In genomic region chr1:33041026-33041425, GRCh38 we compare ENCODE assay signal across 20 cellular contexts. TPM values are rescaled to one million over a fixed set of nuclear protein-coding genes. Genes with fewer than 3 reads are reported as not detected.
A peak's percentile ranks its signal among the peaks of the same experiment; 100 is the strongest.
DNase-seq lines count a peak whose midpoint lies in the region; ATAC-seq, FAIRE-seq and TF ChIP-seq lines count a peak whose summit lies in the region.
"Had no signal": no experiment of that assay in that cellular context is flagged by ENCODE, and none has a peak within 500 bp of the region (broad histone marks: within the 10 kb centered on the region; RNA-seq: fewer than 3 reads in every experiment).

No MANE protein-coding gene starts in this region.

- intact Hi-C loops in K562 (cut with micrococcal nuclease) = no loop called here

- TF ChIP-seq RAD21 in K562 (CRISPR knock-in tag; conservative IDR thresholded peaks at IDR 0.05 in 1 of 2, IDR thresholded peaks at IDR 0.05 in 1 of 2) = no peak

- H3K4me2 ChIP-seq in K562 (ENCODE audit: insufficient read depth, low read length) = no peak overlapping the region
- H3K4me2 ChIP-seq: A549 had no signal

- no peak for FAIRE-seq in K562 (lab: Jason Lieb, UNC)
- FAIRE-seq: A549, D721Med, G401.6, GM12892, GM18507 had no signal

- no peak overlapping the region for H3K4me3 ChIP-seq in K562
- no peak overlapping the region for H3K4me3 ChIP-seq in neutrophil (ENCODE audit: low read depth in 1 of 2, low read length in 1 of 2)
- H3K4me3 ChIP-seq: A549; BLaER1 treated with 17β-estradiol and CSF1 and Interleukin-3, amounts not matched to agents 10 nM and 100 nM had no signal

- no peak for TF ChIP-seq EP300 in K562 (IDR thresholded peaks at IDR 0.05; ENCODE audit: low read length)

- no peak overlapping the region for H3K27ac ChIP-seq in K562 (ENCODE audit: extremely low read depth, low read depth, low read length)
- peak overlapping the region; percentile 80 for H3K27ac ChIP-seq in neutrophil
- H3K27ac ChIP-seq: 22Rv1, A549, C4-2B had no signal

- CTCF ChIA-PET in HEK293T (lab: Yijun Ruan, JAX) = no interaction called here
- CTCF ChIA-PET in K562 (lab: Yijun Ruan, JAX; ENCODE audit: low intra/inter-chr PET ratio) = no interaction called here

- POLR2A ChIA-PET in HEK293T (lab: Yijun Ruan, JAX) = no interaction called here
- POLR2A ChIA-PET in K562 (lab: Yijun Ruan, JAX) = interaction anchor here (0.6 kb wide), 2 partner anchors 77 to 231 kb away, joined by 3 to 4 read pairs; no protein-coding TSS in a partner anchor

- no peak for DNase-seq in HEK293T (ENCODE audit: extremely low spot score)
- no peak for DNase-seq in K562 (ENCODE audit: extremely low read depth in 1 of 4, low spot score in 3 of 4)
- no peak for DNase-seq in NCI-H446 (lab: John Stamatoyannopoulos, UW)
- DNase-seq in stimulated activated CD4-positive, alpha-beta T cell treated with anti-CD3 and anti-CD28 coated beads, Interleukin-2, amount 100 ng/mL, for 24 hours = no peak
- DNase-seq: AML-193; Caco-2; Calu3; CD4-positive, alpha-beta T cell; CD8-positive, alpha-beta T cell; DMS79 treated with DMSO at 0.1 percent for 48 hours; GF-D8 had no signal

- H3K4me1 ChIP-seq in K562 (replicated peaks in 1 of 2; ENCODE audit: control insufficient read depth in 2 of 2, insufficient read depth in 2 of 2, low read length in 2 of 2) = peaks cover 4 to 14% of the 10 kb centered on the region in 2 experiments; a peak in 4 of 5 replicates
- H3K4me1 ChIP-seq in neutrophil (ENCODE audit: control insufficient read depth in 1 of 2, insufficient read depth in 1 of 2, low read depth in 1 of 2, low read length in 1 of 2) = peaks cover 53 to 55% of the 10 kb centered on the region in 2 experiments

- 0 out of 2 replicates have a peak, but pooled peaks cover 4% of the 10 kb centered on the region for H3K9me3 ChIP-seq in K562 (replicated peaks; ENCODE audit: control insufficient read depth, insufficient read depth, low read depth, low read length)
- no peaks in the 10 kb centered on the region for H3K9me3 ChIP-seq in neutrophil
- H3K9me3 ChIP-seq: A549; BLaER1 treated with 17β-estradiol and CSF1 and Interleukin-3, amounts not matched to agents 10 nM and 100 nM; Caco-2 had no signal

- H2AFZ ChIP-seq in K562 (ENCODE audit: low read depth, low read length) = no peak overlapping the region

- H4K20me1 ChIP-seq in K562 (replicated peaks; ENCODE audit: control insufficient read depth, insufficient read depth, low read length) = no peaks in the 10 kb centered on the region; the same call in 1 of the 2 replicates
- H4K20me1 ChIP-seq: BLaER1 treated with 17β-estradiol and CSF1 and Interleukin-3, amounts not matched to agents 10 nM and 100 nM had no signal

- in situ Hi-C loops in K562 (cut with MboI) = no loop called here

- H3K9ac ChIP-seq in K562 (ENCODE audit: insufficient read depth in 1 of 2, low read depth in 2 of 2, low read length in 2 of 2) = no peak overlapping the region
- H3K9ac ChIP-seq: BLaER1 treated with 17β-estradiol and CSF1 and Interleukin-3, amounts not matched to agents 10 nM and 100 nM had no signal

- no peaks in the 10 kb centered on the region for H3K9me1 ChIP-seq in K562 (ENCODE audit: control insufficient read depth, insufficient read depth, low read length)

- no TSS peak for BruUV-seq in K562 (replicated peaks; lab: Mats Ljungman, UMichigan)

- peaks cover 13% of the 10 kb centered on the region for H3K79me2 ChIP-seq in K562 (ENCODE audit: control insufficient read depth, insufficient read depth, low read length)

- TF ChIP-seq CTCF in K562 (IDR thresholded peaks at IDR 0.05 in 2 of 3, conservative IDR thresholded peaks at IDR 0.05 in 1 of 3; ENCODE audit: insufficient read depth in 2 of 3, low read depth in 1 of 3, low read length in 3 of 3) (no peak), neutrophil (IDR thresholded peaks at IDR 0.05) (no peak)

- TF ChIP-seq POLR2A in K562 (conservative IDR thresholded peaks at IDR 0.05) = no peak

- no peaks in the 10 kb centered on the region for H3K27me3 ChIP-seq in K562 (ENCODE audit: control insufficient read depth in 2 of 2, insufficient read depth in 2 of 2, low read length in 2 of 2)
- no peaks in the 10 kb centered on the region for H3K27me3 ChIP-seq in neutrophil
- H3K27me3 ChIP-seq: BLaER1 treated with 17β-estradiol and CSF1 and Interleukin-3, amounts not matched to agents 10 nM and 100 nM had no signal

- no peaks in the 10 kb centered on the region for H3K36me3 ChIP-seq in K562 (ENCODE audit: control insufficient read depth, insufficient read depth, low read length)
- H3K36me3 ChIP-seq in neutrophil = no peaks in the 10 kb centered on the region
- H3K36me3 ChIP-seq: BLaER1 treated with 17β-estradiol and CSF1 and Interleukin-3, amounts not matched to agents 10 nM and 100 nM had no signal

- 47% methylated on average over 1 of the region's 1 CpG for WGBS in K562 (ENCODE audit: insufficient coverage, low coverage, missing lambda C conversion rate)

- ATAC-seq in K562 = no peak
- ATAC-seq: A549; CD8-positive, alpha-beta T cell had no signal

TF ChIP-seq in HEK293T, 16 proteins besides CTCF, POLR2A, EP300 and RAD21:
- TF ChIP-seq ZNF384 (IDR thresholded peaks at IDR 0.05) (peak; percentile 24; the same call in 1 of the 2 replicates), LEF1 (IDR thresholded peaks at IDR 0.05; ENCODE audit: borderline replicate concordance) (no peak), PKNOX1 (IDR thresholded peaks at IDR 0.05) (0 out of 2 replicates have a peak, but pooled peaks have one; percentile 9)

TF ChIP-seq in K562, 482 proteins besides CTCF, POLR2A, EP300 and RAD21 (continues in another document):
- TF ChIP-seq ZC3H11A (IDR thresholded peaks at IDR 0.05; ENCODE audit: low read depth, low read length) (no peak), RFX5 (IDR thresholded peaks at IDR 0.05; ENCODE audit: low read depth, low read length) (no peak), FIP1L1 (IDR thresholded peaks at IDR 0.05; ENCODE audit: low read depth, low read length, poor library complexity, severe bottlenecking) (no peak), ZNF121 (CRISPR knock-in tag; conservative IDR thresholded peaks at IDR 0.05) (no peak)

RNA-seq across cellular contexts. Expression of gene AK2, which starts 4.3 kb away (rescaled TPM):
- 308 and 373 TPM in 2 replicates for total RNA-seq in K562 (2011; cell fraction: chromatin; rRNA removed; ENCODE audit: low replicate concordance)
- total RNA-seq in K562 (2011; cell fraction: nucleolus; rRNA removed) = 190 and 213 TPM in 2 replicates
- 283 and 338 TPM in 2 replicates for total RNA-seq in K562 (2011; cell fraction: nucleoplasm; rRNA removed)
- total RNA-seq in K562 (2014; rRNA removed) = 349 and 444 TPM in 2 replicates
- 456 and 483 TPM in 2 replicates for total RNA-seq in K562 (2014; rRNA removed; fragmentation: Illumina TruSeq; extraction: Trizol)
- 490 and 510 TPM in 2 replicates for total RNA-seq in K562 (2015; rRNA removed; fragmentation: Illumina TruSeq; extraction: Trizol)
- 509 and 517 TPM in 2 replicates for total RNA-seq in K562 (2021)
- polyA plus RNA-seq in K562 (2011; rRNA removed) = 447 and 549 TPM in 2 replicates
- 383 and 522 TPM in 2 replicates for polyA plus RNA-seq in K562 (2011; cell fraction: cytosol; rRNA removed)
- polyA plus RNA-seq in K562 (2011; cell fraction: nucleus; rRNA removed) = 310 and 377 TPM in 2 replicates
- polyA plus RNA-seq in K562 (2012) = 354 and 451 TPM in 2 replicates
- 802 and 1,050 TPM in 2 replicates for polyA plus RNA-seq in K562 (2014; fragmentation: Illumina TruSeq; extraction: Trizol)
- polyA plus RNA-seq in K562 (2014; fragmentation: Nextera tagmentation; extraction: Ambion mirVana) = 100 to 1,000 TPM; 105 to 140 TPM
- polyA plus RNA-seq in K562 (2014; rRNA removed) = 512 and 577 TPM in 2 replicates
- polyA minus RNA-seq in K562 (2011; rRNA and poly(A)+ RNA removed) = 247 and 258 TPM in 2 replicates
- polyA minus RNA-seq in K562 (2011; cell fraction: cytosol; rRNA and poly(A)+ RNA removed) = 169 and 177 TPM in 2 replicates
- polyA minus RNA-seq in K562 (2011; cell fraction: nucleus; rRNA and poly(A)+ RNA removed) = 101 and 183 TPM in 2 replicates

RNA-seq across cellular contexts. Expression of gene AZIN2, which starts 39.9 kb away (rescaled TPM):
- total RNA-seq in K562 (2011; cell fraction: chromatin; rRNA removed; ENCODE audit: low replicate concordance) = 3.5 and 3.7 TPM in 2 replicates
- 2.2 and 6.7 TPM in 2 replicates for total RNA-seq in K562 (2011; cell fraction: nucleolus; rRNA removed)
- 1.5 and 3.9 TPM in 2 replicates for total RNA-seq in K562 (2011; cell fraction: nucleoplasm; rRNA removed)
- total RNA-seq in K562 (2014; rRNA removed) (0.61 and 0.91 TPM in 2 replicates), K562 (2014; rRNA removed; fragmentation: Illumina TruSeq; extraction: Trizol) (0.18 and 0.57 TPM in 2 replicates), K562 (2015; rRNA removed; fragmentation: Illumina TruSeq; extraction: Trizol) (0.14 and 0.23 TPM in 2 replicates), K562 (2021) (0.36 and 0.42 TPM in 2 replicates)
- polyA plus RNA-seq in K562 (2011; rRNA removed) (0.41 and 0.68 TPM in 2 replicates), K562 (2014; fragmentation: Illumina TruSeq; extraction: Trizol) (0.06 and 0.82 TPM in 2 replicates), K562 (2014; fragmentation: Nextera tagmentation; extraction: Ambion mirVana) (not detected), K562 (2014; rRNA removed) (0.22 and 0.56 TPM in 2 replicates)
- 0.41 and 0.57 TPM in 2 replicates for polyA plus RNA-seq in K562 (2011; cell fraction: cytosol; rRNA removed)
- polyA plus RNA-seq in K562 (2011; cell fraction: nucleus; rRNA removed) = 1.8 and 1.9 TPM in 2 replicates
- polyA plus RNA-seq in K562 (2012) = 0.65 and 1.1 TPM in 2 replicates
- polyA minus RNA-seq in K562 (2011; rRNA and poly(A)+ RNA removed) = 0.39 and 0.77 TPM in 2 replicates
- not detected in 2 replicates for polyA minus RNA-seq in K562 (2011; cell fraction: cytosol; rRNA and poly(A)+ RNA removed)
- polyA minus RNA-seq in K562 (2011; cell fraction: nucleus; rRNA and poly(A)+ RNA removed) = 1.2 and 2.2 TPM in 2 replicates
